In the genomic region with DNA sequence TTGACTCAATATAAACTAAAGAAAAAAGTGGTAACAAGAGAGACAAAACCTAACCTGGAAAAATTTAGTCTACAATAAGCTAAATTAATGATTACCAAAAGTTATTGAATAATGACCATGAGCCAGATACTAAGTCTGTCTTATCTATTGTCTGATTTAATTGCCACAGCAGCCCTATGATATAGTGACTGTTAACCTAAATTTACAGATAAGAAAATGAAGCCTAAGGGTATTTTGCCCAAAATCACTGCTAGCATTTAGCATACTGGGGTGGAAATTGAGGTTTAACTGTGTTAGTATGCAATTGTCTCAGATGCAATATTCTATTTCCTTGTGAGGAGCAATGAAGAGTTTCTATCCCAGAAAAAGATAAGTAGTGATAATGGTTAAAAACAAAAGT, we compare ENCODE assay signal across 1 cellular context.
TF ChIP-seq lines count a peak whose summit lies in the region.

No MANE protein-coding gene starts in this region.

TF ChIP-seq in SK-N-SH, 30 proteins besides CTCF, POLR2A, EP300 and RAD21 (continued from another document):
- TF ChIP-seq REST (IDR thresholded peaks at IDR 0.05; ENCODE audit: low read depth, low read length): no peak
- TF ChIP-seq, protein P1, sequence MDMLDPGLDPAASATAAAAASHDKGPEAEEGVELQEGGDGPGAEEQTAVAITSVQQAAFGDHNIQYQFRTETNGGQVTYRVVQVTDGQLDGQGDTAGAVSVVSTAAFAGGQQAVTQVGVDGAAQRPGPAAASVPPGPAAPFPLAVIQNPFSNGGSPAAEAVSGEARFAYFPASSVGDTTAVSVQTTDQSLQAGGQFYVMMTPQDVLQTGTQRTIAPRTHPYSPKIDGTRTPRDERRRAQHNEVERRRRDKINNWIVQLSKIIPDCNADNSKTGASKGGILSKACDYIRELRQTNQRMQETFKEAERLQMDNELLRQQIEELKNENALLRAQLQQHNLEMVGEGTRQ (IDR thresholded peaks at IDR 0.05; ENCODE audit: borderline replicate concordance, low read depth, low read length): no peak
- TF ChIP-seq NFIC (IDR thresholded peaks at IDR 0.05; ENCODE audit: borderline replicate concordance): no peak
- no peak for TF ChIP-seq GABPA (IDR thresholded peaks at IDR 0.05; ENCODE audit: low read depth)
- TF ChIP-seq, protein P2, sequence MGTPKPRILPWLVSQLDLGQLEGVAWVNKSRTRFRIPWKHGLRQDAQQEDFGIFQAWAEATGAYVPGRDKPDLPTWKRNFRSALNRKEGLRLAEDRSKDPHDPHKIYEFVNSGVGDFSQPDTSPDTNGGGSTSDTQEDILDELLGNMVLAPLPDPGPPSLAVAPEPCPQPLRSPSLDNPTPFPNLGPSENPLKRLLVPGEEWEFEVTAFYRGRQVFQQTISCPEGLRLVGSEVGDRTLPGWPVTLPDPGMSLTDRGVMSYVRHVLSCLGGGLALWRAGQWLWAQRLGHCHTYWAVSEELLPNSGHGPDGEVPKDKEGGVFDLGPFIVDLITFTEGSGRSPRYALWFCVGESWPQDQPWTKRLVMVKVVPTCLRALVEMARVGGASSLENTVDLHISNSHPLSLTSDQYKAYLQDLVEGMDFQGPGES (IDR thresholded peaks at IDR 0.05; ENCODE audit: low read depth, low read length): no peak
- TF ChIP-seq FOXJ3 (CRISPR knock-in tag; IDR thresholded peaks at IDR 0.05): no peak
- TF ChIP-seq RCOR1 (IDR thresholded peaks at IDR 0.05; ENCODE audit: low read length): peak; percentile 61; the same call in 1 of the 2 replicates
- no peak for TF ChIP-seq ELF1 (IDR thresholded peaks at IDR 0.05)
- TF ChIP-seq, protein P3, sequence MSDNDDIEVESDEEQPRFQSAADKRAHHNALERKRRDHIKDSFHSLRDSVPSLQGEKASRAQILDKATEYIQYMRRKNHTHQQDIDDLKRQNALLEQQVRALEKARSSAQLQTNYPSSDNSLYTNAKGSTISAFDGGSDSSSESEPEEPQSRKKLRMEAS (IDR thresholded peaks at IDR 0.05; ENCODE audit: low read depth): no peak
